In genomic region chr16:14510939-14511797, GRCh38 we compare ENCODE assay signal across 1 cellular context.
TF ChIP-seq lines count a peak whose summit lies in the region.

No MANE protein-coding gene starts in this region.

TF ChIP-seq in HepG2, 621 proteins besides CTCF, POLR2A, EP300 and RAD21 (continued from another document and continues in another):
- no peak; the same call in 1 of the 2 replicates for TF ChIP-seq PRDM15 (CRISPR knock-in tag; IDR thresholded peaks at IDR 0.05)
- TF ChIP-seq JUN (CRISPR knock-in tag; IDR thresholded peaks at IDR 0.05) = peak; percentile 85
- no peak for TF ChIP-seq ZNF576 (CRISPR knock-in tag; IDR thresholded peaks at IDR 0.05)
- TF ChIP-seq ZMYM2 (CRISPR knock-in tag; IDR thresholded peaks at IDR 0.05) = peak; percentile 74
- TF ChIP-seq TIGD3 (CRISPR knock-in tag; IDR thresholded peaks at IDR 0.05; ENCODE audit: borderline replicate concordance) = no peak
- TF ChIP-seq SRF (IDR thresholded peaks at IDR 0.05; ENCODE audit: low read depth, low read length) = 0 out of 2 replicates have a peak, but pooled peaks have one; percentile 23
- no peak for TF ChIP-seq ZNF75D (CRISPR knock-in tag; IDR thresholded peaks at IDR 0.05; ENCODE audit: borderline replicate concordance)
- no peak for TF ChIP-seq USF2 (IDR thresholded peaks at IDR 0.05; ENCODE audit: low read depth, low read length)
- TF ChIP-seq USF2 (CRISPR knock-in tag; IDR thresholded peaks at IDR 0.05; ENCODE audit: borderline replicate concordance) = no peak
- TF ChIP-seq ZNF546 (CRISPR knock-in tag; conservative IDR thresholded peaks at IDR 0.05) = no peak
- TF ChIP-seq ZSCAN31 (CRISPR knock-in tag; IDR thresholded peaks at IDR 0.05; ENCODE audit: low read depth) = peak; percentile 61
- no peak for TF ChIP-seq BATF2 (CRISPR knock-in tag; IDR thresholded peaks at IDR 0.05)
- no peak for TF ChIP-seq ZNF451 (CRISPR knock-in tag; IDR thresholded peaks at IDR 0.05)
- TF ChIP-seq RAD51 (IDR thresholded peaks at IDR 0.05; ENCODE audit: borderline replicate concordance) = no peak
- TF ChIP-seq ZSCAN22 (CRISPR knock-in tag; IDR thresholded peaks at IDR 0.05) = no peak
- peak; percentile 83 for TF ChIP-seq TFE3 (CRISPR knock-in tag; IDR thresholded peaks at IDR 0.05)
- TF ChIP-seq NR2C2 (CRISPR knock-in tag; IDR thresholded peaks at IDR 0.05; ENCODE audit: borderline replicate concordance) = peak; percentile 88
- no peak; the same call in 1 of the 2 replicates for TF ChIP-seq ZNF709 (CRISPR knock-in tag; IDR thresholded peaks at IDR 0.05)
- peak; percentile 99 for TF ChIP-seq FOXA3 (CRISPR knock-in tag; IDR thresholded peaks at IDR 0.05)
- 0 out of 2 replicates have a peak, but pooled peaks have one; percentile 28 for TF ChIP-seq HDAC6 (IDR thresholded peaks at IDR 0.05; ENCODE audit: low read depth, low read length)
- TF ChIP-seq ZFP90 (CRISPR knock-in tag; IDR thresholded peaks at IDR 0.05; ENCODE audit: borderline replicate concordance) = no peak
- TF ChIP-seq KLF11 (CRISPR knock-in tag; IDR thresholded peaks at IDR 0.05) = peak; percentile 92; the same call in 1 of the 2 replicates
- no peak for TF ChIP-seq NAIF1 (CRISPR knock-in tag; IDR thresholded peaks at IDR 0.05; ENCODE audit: borderline replicate concordance)
- TF ChIP-seq NRL (CRISPR knock-in tag; IDR thresholded peaks at IDR 0.05; ENCODE audit: borderline replicate concordance) = no peak
- TF ChIP-seq CHCHD3 (CRISPR knock-in tag; IDR thresholded peaks at IDR 0.05) = 0 out of 2 replicates have a peak, but pooled peaks have one; percentile 36
- no peak for TF ChIP-seq ZNF660 (CRISPR knock-in tag; IDR thresholded peaks at IDR 0.05; ENCODE audit: borderline replicate concordance, low read depth)
- no peak for TF ChIP-seq ZNF605 (CRISPR knock-in tag; IDR thresholded peaks at IDR 0.05)
- no peak for TF ChIP-seq DNMT1 (CRISPR knock-in tag; IDR thresholded peaks at IDR 0.05)
- no peak for TF ChIP-seq ZBTB21 (CRISPR knock-in tag; IDR thresholded peaks at IDR 0.05)
- peak; percentile 100 for TF ChIP-seq NCOR1 (IDR thresholded peaks at IDR 0.05; ENCODE audit: borderline replicate concordance, low read length)
- TF ChIP-seq ZNF768 (CRISPR knock-in tag; IDR thresholded peaks at IDR 0.05) = no peak
- no peak; the same call in 1 of the 2 replicates for TF ChIP-seq HMGXB3 (CRISPR knock-in tag; IDR thresholded peaks at IDR 0.05; ENCODE audit: borderline replicate concordance)
- TF ChIP-seq ZHX1 (CRISPR knock-in tag; IDR thresholded peaks at IDR 0.05; ENCODE audit: low read depth) = no peak
- TF ChIP-seq ZNF710 (CRISPR knock-in tag; IDR thresholded peaks at IDR 0.05; ENCODE audit: borderline replicate concordance) = peak; percentile 93; the same call in 1 of the 2 replicates
- TF ChIP-seq MXD1 (CRISPR knock-in tag; IDR thresholded peaks at IDR 0.05) = no peak
- TF ChIP-seq NFKBIZ (CRISPR knock-in tag; IDR thresholded peaks at IDR 0.05) = peak; percentile 90; the same call in 1 of the 2 replicates
- no peak for TF ChIP-seq HOXA7 (CRISPR knock-in tag; IDR thresholded peaks at IDR 0.05)
- TF ChIP-seq ELF1 (CRISPR knock-in tag; IDR thresholded peaks at IDR 0.05) = no peak
- no peak for TF ChIP-seq ZBTB7A (CRISPR knock-in tag; IDR thresholded peaks at IDR 0.05)
